ENCODE assay signal across 33 cellular contexts in the genomic region with DNA sequence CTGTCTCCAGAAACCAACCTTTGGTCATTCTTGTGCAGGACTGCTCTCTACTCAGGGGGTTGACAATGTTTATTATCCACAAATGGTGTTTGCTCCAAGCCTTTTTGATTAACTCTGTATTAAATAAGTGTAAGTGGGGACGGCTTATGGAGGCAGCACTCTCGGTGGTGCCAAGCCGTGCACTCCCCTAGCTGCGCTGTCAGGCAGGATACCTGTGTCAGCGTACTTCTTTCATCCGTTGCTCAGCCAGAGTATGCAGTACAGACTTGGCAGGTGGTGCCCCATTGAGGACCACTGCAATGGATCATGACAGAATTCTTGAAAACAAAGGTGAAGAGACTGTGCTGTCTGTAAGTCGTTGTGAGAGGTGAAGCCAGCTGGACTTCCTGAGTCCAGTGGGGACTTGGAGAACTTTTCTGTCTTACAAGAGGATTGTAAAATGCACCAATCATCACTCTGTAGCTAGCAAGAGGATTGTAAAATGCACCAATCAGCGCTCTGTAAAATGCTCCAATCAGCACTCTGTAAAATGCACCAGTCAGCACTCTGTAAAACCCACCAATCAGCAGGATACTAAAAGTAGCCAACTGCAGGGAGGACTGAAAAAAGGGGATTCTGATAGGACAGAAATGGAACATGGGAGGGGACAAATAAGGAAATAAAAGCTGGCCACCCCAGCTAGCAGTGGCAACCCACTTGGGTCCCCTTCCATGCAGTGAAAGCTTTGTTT.
"Had no signal": no experiment of that assay in that cellular context is flagged by ENCODE, and none has a peak within 500 bp of the region (broad histone marks: within the 10 kb centered on the region; RNA-seq: fewer than 3 reads in every experiment).

No MANE protein-coding gene starts in this region.

- H3K9me3 ChIP-seq: adrenal gland, ascending aorta, colonic mucosa had no signal

- H3K4me1 Mint-ChIP-seq: activated B cell treated with CpG ODN at 0.5 μM for 24 hours; activated naive CD4-positive, alpha-beta T cell treated with anti-CD3 and anti-CD28 coated beads, Interleukin-2, amount 50 U/mL, for 24 hours; activated naive CD8-positive, alpha-beta T cell treated with anti-CD3 and anti-CD28 coated beads for 36 hours; activated naive CD8-positive, alpha-beta T cell treated with anti-CD3 and anti-CD28 coated beads, Interleukin-2, amount 50 U/mL, for 24 hours; brain; T-cell had no signal

- H3K27ac ChIP-seq: adrenal gland, ascending aorta, breast epithelium, cardiac muscle cell, colonic mucosa, WERI-Rb-1 had no signal

- DNase-seq: activated B cell treated with CpG ODN at 0.5 μM for 24 hours; activated CD4-positive, alpha-beta T cell treated with anti-CD3 and anti-CD28 coated beads for 48 hours; activated CD4-positive, alpha-beta T cell treated with anti-CD3 and anti-CD28 coated beads, Interleukin-2, amount 50 U/mL, for 1 hour; activated CD4-positive, alpha-beta T cell treated with anti-CD3 and anti-CD28 coated beads, Interleukin-2, amount 50 U/mL, for 48 hours; activated CD8-positive, alpha-beta memory T cell treated with anti-CD3 and anti-CD28 coated beads for 24 hours; activated CD8-positive, alpha-beta T cell treated with anti-CD3 and anti-CD28 coated beads for 36 hours; activated effector memory CD4-positive, alpha-beta T cell treated with anti-CD3 and anti-CD28 coated beads, Interleukin-2, amount 50 U/mL, for 16 hours; activated naive CD4-positive, alpha-beta T cell treated with anti-CD3 and anti-CD28 coated beads for 36 hours; activated naive CD8-positive, alpha-beta T cell treated with anti-CD3 and anti-CD28 coated beads for 36 hours; activated naive CD8-positive, alpha-beta T cell treated with anti-CD3 and anti-CD28 coated beads, Interleukin-2, amount 50 U/mL, for 24 hours; activated T-cell treated with anti-CD3 and anti-CD28 coated beads, Interleukin-2, amount 50 U/mL, for 1 hour; activated T-cell treated with anti-CD3 and anti-CD28 coated beads, Interleukin-2, amount 50 U/mL, for 48 hours; adrenal gland; amygdala; central memory CD4-positive, alpha-beta T cell; cerebellar nuclear complex; colonic mucosa; effector CD8-positive, alpha-beta T cell; foreskin fibroblast; head of caudate nucleus; T-cell; T-helper 9 cell; WERI-Rb-1 had no signal

- H3K27ac Mint-ChIP-seq: activated B cell treated with CpG ODN at 0.5 μM for 24 hours; activated CD8-positive, alpha-beta T cell treated with anti-CD3 and anti-CD28 coated beads for 36 hours; activated naive CD4-positive, alpha-beta T cell treated with anti-CD3 and anti-CD28 coated beads for 36 hours; activated naive CD4-positive, alpha-beta T cell treated with anti-CD3 and anti-CD28 coated beads, Interleukin-2, amount 50 U/mL, for 24 hours; activated naive CD8-positive, alpha-beta T cell treated with anti-CD3 and anti-CD28 coated beads for 36 hours; activated naive CD8-positive, alpha-beta T cell treated with anti-CD3 and anti-CD28 coated beads, Interleukin-2, amount 50 U/mL, for 24 hours; activated T-helper 1 cell treated with anti-CD3 and anti-CD28 coated beads, Interleukin-12 subunit alpha, Interleukin-12 subunit beta, Interleukin-2, Interleukin-4 antibody, amounts not matched to agents 30 ng/mL and 10 ng/mL and 1 ng/mL, durations not matched to agents 14 hours and 24 hours and 36 hours; activated T-helper 2 cell treated with anti-CD3 and anti-CD28 coated beads, Interferon-gamma antibody, Interleukin-2, Interleukin-4, amounts not matched to agents 10 μg/mL and 5 μg/mL and 100 μg/mL, durations not matched to agents 14 hours and 24 hours and 36 hours; brain; T-cell; T-helper 1 cell treated with Interleukin-12 subunit alpha and Interleukin-12 subunit beta and Interleukin-4 antibody, amounts not matched to agents 30 μg/mL and 1 μg/mL, for 36 hours had no signal

- H3K4me3 Mint-ChIP-seq: activated B cell treated with CpG ODN at 0.5 μM for 24 hours; activated CD8-positive, alpha-beta T cell treated with anti-CD3 and anti-CD28 coated beads for 36 hours; activated naive CD4-positive, alpha-beta T cell treated with anti-CD3 and anti-CD28 coated beads for 36 hours; activated naive CD4-positive, alpha-beta T cell treated with anti-CD3 and anti-CD28 coated beads, Interleukin-2, amount 50 U/mL, for 24 hours; activated naive CD8-positive, alpha-beta T cell treated with anti-CD3 and anti-CD28 coated beads for 36 hours; activated naive CD8-positive, alpha-beta T cell treated with anti-CD3 and anti-CD28 coated beads, Interleukin-2, amount 50 U/mL, for 24 hours; activated T-helper 1 cell treated with anti-CD3 and anti-CD28 coated beads, Interleukin-12 subunit alpha, Interleukin-12 subunit beta, Interleukin-2, Interleukin-4 antibody, amounts not matched to agents 30 ng/mL and 10 ng/mL and 1 ng/mL, durations not matched to agents 14 hours and 24 hours and 36 hours; brain; T-cell; T-helper 1 cell treated with Interleukin-12 subunit alpha and Interleukin-12 subunit beta and Interleukin-4 antibody, amounts not matched to agents 30 μg/mL and 1 μg/mL, for 36 hours had no signal

- H3K4me1 ChIP-seq: adrenal gland, ascending aorta, breast epithelium, colonic mucosa had no signal

- H3K36me3 Mint-ChIP-seq: activated naive CD4-positive, alpha-beta T cell treated with anti-CD3 and anti-CD28 coated beads, Interleukin-2, amount 50 U/mL, for 24 hours; activated naive CD8-positive, alpha-beta T cell treated with anti-CD3 and anti-CD28 coated beads for 36 hours; brain; T-cell had no signal

- ATAC-seq: activated CD4-positive, CD25-positive, alpha-beta regulatory T cell treated with anti-CD3 and anti-CD28 coated beads, Interleukin-2, amount 50 U/mL, for 24 hours; activated CD8-positive, alpha-beta T cell treated with anti-CD3 and anti-CD28 coated beads for 36 hours; activated naive CD8-positive, alpha-beta T cell treated with anti-CD3 and anti-CD28 coated beads, Interleukin-2, amount 50 U/mL, for 24 hours; esophagus mucosa; T-cell had no signal

- H3K36me3 ChIP-seq: adrenal gland, ascending aorta, breast epithelium, cardiac muscle cell, colonic mucosa, WERI-Rb-1 had no signal

- H3K4me3 ChIP-seq: adrenal gland, ascending aorta, breast epithelium, cardiac muscle cell, colonic mucosa had no signal

- H3K27me3 Mint-ChIP-seq: activated B cell treated with CpG ODN at 0.5 μM for 24 hours; activated CD8-positive, alpha-beta T cell treated with anti-CD3 and anti-CD28 coated beads for 36 hours; activated naive CD4-positive, alpha-beta T cell treated with anti-CD3 and anti-CD28 coated beads, Interleukin-2, amount 50 U/mL, for 24 hours; activated naive CD8-positive, alpha-beta T cell treated with anti-CD3 and anti-CD28 coated beads for 36 hours; activated naive CD8-positive, alpha-beta T cell treated with anti-CD3 and anti-CD28 coated beads, Interleukin-2, amount 50 U/mL, for 24 hours; brain; T-cell had no signal

- H3K27me3 ChIP-seq: adrenal gland, ascending aorta, breast epithelium, cardiac muscle cell, colonic mucosa had no signal
